ENCODE assay signal across 27 cellular contexts in the genomic region with DNA sequence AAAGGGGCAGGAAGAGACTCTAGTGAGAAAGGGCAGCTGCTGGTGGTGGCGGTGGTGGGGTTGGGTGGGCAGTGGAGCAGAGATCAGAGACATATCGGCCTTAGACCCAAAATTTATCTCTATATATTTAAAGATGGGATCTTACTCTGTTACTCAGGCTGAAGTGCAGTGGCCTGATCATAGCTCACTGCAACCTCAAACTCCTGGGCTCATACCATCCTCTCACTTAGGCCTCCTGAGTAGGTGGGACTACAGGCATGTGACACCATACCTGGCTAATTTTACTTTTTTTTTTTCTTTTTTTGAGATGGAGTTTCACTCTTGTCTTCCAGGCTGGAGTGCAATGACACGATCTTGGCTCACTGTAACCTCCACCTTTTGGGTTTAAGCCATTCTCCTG. TPM values are rescaled to one million over a fixed set of nuclear protein-coding genes. Genes with fewer than 3 reads are reported as not detected.
"Had no signal": no experiment of that assay in that cellular context is flagged by ENCODE, and none has a peak within 500 bp of the region (broad histone marks: within the 10 kb centered on the region; RNA-seq: fewer than 3 reads in every experiment).

No MANE protein-coding gene starts in this region.

- H3K4me3 ChIP-seq: gastroesophageal sphincter, heart right ventricle, lower lobe of right lung, suprapubic skin, transverse colon, uterus had no signal

- H3K36me3 Mint-ChIP-seq: activated CD4-positive, alpha-beta memory T cell treated with anti-CD3 and anti-CD28 coated beads for 36 hours; mesothelial cell of epicardium had no signal

- H3K27ac Mint-ChIP-seq: activated CD4-positive, alpha-beta memory T cell treated with anti-CD3 and anti-CD28 coated beads for 36 hours; activated T-cell treated with anti-CD3 and anti-CD28 coated beads, Interleukin-2, amount 50 U/mL, for 24 hours; mesothelial cell of epicardium; progenitor cell of endocrine pancreas; stimulated activated naive CD8-positive, alpha-beta T cell treated with anti-CD3 and anti-CD28 coated beads, Interleukin-15, Interleukin-2, amounts not matched to agents 100 ng/mL and 50 ng/mL, for 24 hours had no signal

- H3K9me3 ChIP-seq: gastroesophageal sphincter, heart right ventricle, lower lobe of right lung, suprapubic skin, transverse colon, uterus had no signal

- FAIRE-seq: colon, endometrium had no signal

- H3K9me3 Mint-ChIP-seq: activated CD4-positive, alpha-beta memory T cell treated with anti-CD3 and anti-CD28 coated beads for 36 hours; activated T-cell treated with anti-CD3 and anti-CD28 coated beads, Interleukin-2, amount 50 U/mL, for 24 hours; mesothelial cell of epicardium; stimulated activated naive CD8-positive, alpha-beta T cell treated with anti-CD3 and anti-CD28 coated beads, Interleukin-15, Interleukin-2, amounts not matched to agents 100 ng/mL and 50 ng/mL, for 24 hours had no signal

- DNase-seq: activated CD4-positive, alpha-beta memory T cell treated with anti-CD3 and anti-CD28 coated beads for 36 hours; activated CD4-positive, CD25-positive, alpha-beta regulatory T cell treated with anti-CD3 and anti-CD28 coated beads, Interleukin-2, amount 50 U/mL, for 72 hours; activated effector memory CD4-positive, alpha-beta T cell treated with anti-CD3 and anti-CD28 coated beads, Interleukin-2, amount 50 U/mL, for 16 hours; activated naive CD4-positive, alpha-beta T cell treated with anti-CD3 and anti-CD28 coated beads, Interleukin-2, amount 50 U/mL, for 16 hours; activated T-cell treated with anti-CD3 and anti-CD28 coated beads, Interleukin-2, amount 50 U/mL, for 24 hours; aorta; brain microvascular endothelial cell; central memory CD4-positive, alpha-beta T cell; heart right ventricle; left cardiac atrium; lower lobe of right lung; stimulated activated CD4-positive, alpha-beta T cell treated with anti-CD3 and anti-CD28 coated beads, Interleukin-12 subunit alpha, Interleukin-12 subunit beta, amount 100 ng/mL, for 4 hours; stimulated activated CD4-positive, alpha-beta T cell treated with anti-CD3 and anti-CD28 coated beads, Interleukin-1b, Interleukin-23, amount 100 ng/mL, for 48 hours; SW 1271; T-helper 2 cell; transverse colon; uterus had no signal

- H3K27me3 ChIP-seq: gastroesophageal sphincter, heart right ventricle, suprapubic skin, transverse colon, uterus had no signal

- H3K4me3 Mint-ChIP-seq: activated CD4-positive, alpha-beta memory T cell treated with anti-CD3 and anti-CD28 coated beads for 36 hours; activated T-cell treated with anti-CD3 and anti-CD28 coated beads, Interleukin-2, amount 50 U/mL, for 24 hours; mesothelial cell of epicardium; stimulated activated naive CD8-positive, alpha-beta T cell treated with anti-CD3 and anti-CD28 coated beads, Interleukin-15, Interleukin-2, amounts not matched to agents 100 ng/mL and 50 ng/mL, for 24 hours had no signal

- H3K27me3 Mint-ChIP-seq: activated T-cell treated with anti-CD3 and anti-CD28 coated beads, Interleukin-2, amount 50 U/mL, for 24 hours; stimulated activated naive CD8-positive, alpha-beta T cell treated with anti-CD3 and anti-CD28 coated beads, Interleukin-15, Interleukin-2, amounts not matched to agents 100 ng/mL and 50 ng/mL, for 24 hours had no signal

- H3K36me3 ChIP-seq: brain microvascular endothelial cell, gastroesophageal sphincter, heart right ventricle, lower lobe of right lung, suprapubic skin, transverse colon, uterus had no signal

- ATAC-seq: esophagus mucosa, gastroesophageal sphincter, heart right ventricle, left cardiac atrium, lower lobe of right lung had no signal

- H3K27ac ChIP-seq: brain microvascular endothelial cell, heart right ventricle, lower lobe of right lung, suprapubic skin, uterus, VCaP had no signal

RNA-seq across cellular contexts. Expression of gene ITGA5, which starts 18.6 kb away (rescaled TPM):
- polyA plus RNA-seq: neural cell had no signal

RNA-seq across cellular contexts. Expression of gene GTSF1, which starts 35.7 kb away (rescaled TPM):
- total RNA-seq: aorta, esophagus mucosa, mesothelial cell of epicardium, progenitor cell of endocrine pancreas, suprapubic skin, transverse colon, uterus had no signal
- polyA plus RNA-seq: neural cell had no signal

RNA-seq across cellular contexts. Expression of gene NCKAP1L, which starts 59.9 kb away (rescaled TPM):
- total RNA-seq: progenitor cell of endocrine pancreas had no signal
